In genomic region chr20:32474009-32474716, GRCh38 we compare ENCODE assay signal across 10 cellular contexts.
DNase-seq lines count a peak whose midpoint lies in the region; ATAC-seq and TF ChIP-seq lines count a peak whose summit lies in the region.
"Had no signal": no experiment of that assay in that cellular context is flagged by ENCODE, and none has a peak within 500 bp of the region (broad histone marks: within the 10 kb centered on the region; RNA-seq: fewer than 3 reads in every experiment).

No MANE protein-coding gene starts in this region.

- no peaks in the 10 kb centered on the region for H3K36me3 ChIP-seq in sigmoid colon

- DNase-seq in CD4-positive, alpha-beta T cell, result no peak
- DNase-seq in sigmoid colon (no peak), AG08396 (ENCODE audit: low spot score) (no peak), AG08395 (ENCODE audit: low spot score) (no peak), NCI-H226 (no peak)
- DNase-seq: NCI-H2171 treated with DMSO at 0.1 percent for 48 hours had no signal

- no peaks in the 10 kb centered on the region for H3K9me3 ChIP-seq in CD4-positive, alpha-beta T cell (ENCODE audit: control insufficient read depth, low read length)
- H3K9me3 ChIP-seq in iPS-18c (ENCODE audit: control insufficient read depth, insufficient read depth, low read length), result no peaks in the 10 kb centered on the region
- no peaks in the 10 kb centered on the region for H3K9me3 ChIP-seq in sigmoid colon

- no peaks in the 10 kb centered on the region for H3K27me3 Mint-ChIP-seq in CD4-positive, alpha-beta T cell
- H3K27me3 Mint-ChIP-seq in brain, result no peaks in the 10 kb centered on the region
- H3K27me3 Mint-ChIP-seq: stimulated activated naive CD8-positive, alpha-beta T cell treated with anti-CD3 and anti-CD28 coated beads, Interleukin-15, Interleukin-2, amounts not matched to agents 100 ng/mL and 50 ng/mL, for 24 hours had no signal

- no peak for ATAC-seq in CD4-positive, alpha-beta T cell (ENCODE audit: poor library complexity)
- ATAC-seq in HG03442 (IDR thresholded peaks at IDR 0.05; ENCODE audit: unreplicated experiment), result no peak

- H3K4me1 Mint-ChIP-seq in CD4-positive, alpha-beta T cell (ENCODE audit: low read depth), result peaks cover 37% of the 10 kb centered on the region
- H3K4me1 Mint-ChIP-seq in brain, result peaks cover 84% of the 10 kb centered on the region

- intact Hi-C loops in CD4-positive, alpha-beta T cell (cut with DNase I, micrococcal nuclease), result no loop called here
- intact Hi-C loops in sigmoid colon (cut with DNase I), result loop anchor here (2.0 kb wide), 1 partner anchor 115 kb away; the partner anchor contains the start of gene ASXL1

- H3K4me1 ChIP-seq in sigmoid colon, result peaks cover 0 to 100% (median 99%) of the 10 kb centered on the region in 4 donors

- H3K27ac Mint-ChIP-seq in CD4-positive, alpha-beta T cell, result peak overlapping the region; percentile 82
- peak overlapping the region; percentile 14 to 99 (median 93) for H3K27ac Mint-ChIP-seq in brain
- H3K27ac Mint-ChIP-seq: stimulated activated naive CD8-positive, alpha-beta T cell treated with anti-CD3 and anti-CD28 coated beads, Interleukin-15, Interleukin-2, amounts not matched to agents 100 ng/mL and 50 ng/mL, for 24 hours had no signal

- TF ChIP-seq CTCF in CD4-positive, alpha-beta T cell (IDR thresholded peaks at IDR 0.05), result no peak
- TF ChIP-seq CTCF in brain (conservative IDR thresholded peaks at IDR 0.05) (no peak), sigmoid colon (IDR thresholded peaks at IDR 0.05) (no peak)

- H3K4me3 Mint-ChIP-seq in CD4-positive, alpha-beta T cell, result no peak overlapping the region
- peak overlapping the region in 3 of 5 experiments; percentile 75 to 84 (median 80) for H3K4me3 Mint-ChIP-seq in brain
- H3K4me3 Mint-ChIP-seq: stimulated activated naive CD8-positive, alpha-beta T cell treated with anti-CD3 and anti-CD28 coated beads, Interleukin-15, Interleukin-2, amounts not matched to agents 100 ng/mL and 50 ng/mL, for 24 hours had no signal

- H3K9me3 Mint-ChIP-seq in CD4-positive, alpha-beta T cell, result no peaks in the 10 kb centered on the region
- H3K9me3 Mint-ChIP-seq in brain, result no peaks in the 10 kb centered on the region
- H3K9me3 Mint-ChIP-seq: stimulated activated naive CD8-positive, alpha-beta T cell treated with anti-CD3 and anti-CD28 coated beads, Interleukin-15, Interleukin-2, amounts not matched to agents 100 ng/mL and 50 ng/mL, for 24 hours had no signal

- no peak for TF ChIP-seq EP300 in sigmoid colon (IDR thresholded peaks at IDR 0.05)

- H3K27ac ChIP-seq in CD4-positive, alpha-beta T cell (ENCODE audit: low read depth, low read length), result peak overlapping the region; percentile 36
- peak overlapping the region; percentile 89 to 97 (median 94) for H3K27ac ChIP-seq in sigmoid colon

- H3K4me3 ChIP-seq in iPS-18c (ENCODE audit: insufficient read depth, low read depth, low read length) (peak overlapping the region; percentile 9; the same call in 1 of the 2 replicates), sigmoid colon (peak overlapping the region; percentile 12 to 44 (median 42))

- peaks cover 30% of the 10 kb centered on the region for H3K36me3 Mint-ChIP-seq in CD4-positive, alpha-beta T cell (ENCODE audit: low read depth)
- peaks cover 12% of the 10 kb centered on the region for H3K36me3 Mint-ChIP-seq in brain

- WGBS in sigmoid colon, 2 donors, result 22 to 64% methylated on average over 18 of the region's 18 CpGs

- no peak for TF ChIP-seq POLR2A in sigmoid colon (IDR thresholded peaks at IDR 0.05)

- CTCF ChIA-PET in CD4-positive, alpha-beta T cell (lab: Charles Lee), result no interaction called here

- no peaks in the 10 kb centered on the region for H3K27me3 ChIP-seq in CD4-positive, alpha-beta T cell (ENCODE audit: control insufficient read depth, insufficient read depth, low read length)
- no peaks in the 10 kb centered on the region for H3K27me3 ChIP-seq in sigmoid colon

- POLR2A ChIA-PET in CD4-positive, alpha-beta T cell (lab: Charles Lee), result no interaction called here
